14 cellular contexts compared by ENCODE assay signal in genomic region chr6:43115365-43115764, GRCh38. TPM values are rescaled to one million over a fixed set of nuclear protein-coding genes. Genes with fewer than 3 reads are reported as not detected.
DNase-seq lines count a peak whose midpoint lies in the region; ATAC-seq and TF ChIP-seq lines count a peak whose summit lies in the region.
"Had no signal": no experiment of that assay in that cellular context is flagged by ENCODE, and none has a peak within 500 bp of the region (broad histone marks: within the 10 kb centered on the region; RNA-seq: fewer than 3 reads in every experiment).

No MANE protein-coding gene starts in this region.

- no peak for TF ChIP-seq POLR2A in esophagus squamous epithelium (IDR thresholded peaks at IDR 0.05)
- TF ChIP-seq POLR2A in erythroblast (IDR thresholded peaks at IDR 0.05; ENCODE audit: low read length), result no peak

- H3K4me1 ChIP-seq in GM23248 (ENCODE audit: insufficient read depth) (peaks cover 49% of the 10 kb centered on the region), esophagus squamous epithelium (peaks cover 16 to 73% (median 37%) of the 10 kb centered on the region in 3 donors)

- H4K20me1 ChIP-seq in GM23248 (ENCODE audit: insufficient read depth), result no peaks in the 10 kb centered on the region

- H3K4me3 Mint-ChIP-seq in osteocyte (ENCODE audit: unreplicated experiment), result no peak overlapping the region
- H3K4me3 Mint-ChIP-seq in stimulated activated effector memory CD8-positive, alpha-beta T cell treated with anti-CD3 and anti-CD28 coated beads, Interleukin-12 subunit alpha, Interleukin-12 subunit beta, amount 100 ng/mL, for 72 hours, result no peak overlapping the region
- H3K4me3 Mint-ChIP-seq: activated CD4-positive, alpha-beta T cell treated with anti-CD3 and anti-CD28 coated beads for 36 hours; naive thymus-derived CD4-positive, alpha-beta T cell had no signal

- H3K36me3 ChIP-seq in GM23248 (ENCODE audit: low read depth) (no peaks in the 10 kb centered on the region), esophagus squamous epithelium (no peaks in the 10 kb centered on the region)
- H3K36me3 ChIP-seq: left ventricle myocardium inferior had no signal

- H3K36me3 Mint-ChIP-seq in osteocyte (ENCODE audit: unreplicated experiment), result peaks cover 4% of the 10 kb centered on the region
- H3K36me3 Mint-ChIP-seq in stimulated activated effector memory CD8-positive, alpha-beta T cell treated with anti-CD3 and anti-CD28 coated beads, Interleukin-12 subunit alpha, Interleukin-12 subunit beta, amount 100 ng/mL, for 72 hours, result no peaks in the 10 kb centered on the region
- H3K36me3 Mint-ChIP-seq: naive thymus-derived CD4-positive, alpha-beta T cell had no signal

- H3K27ac ChIP-seq in GM23248 (peak overlapping the region; percentile 99), RWPE1 (peak overlapping the region; percentile 79), esophagus squamous epithelium (peak overlapping the region; percentile 52 to 86 (median 80))

- intact Hi-C loops in esophagus squamous epithelium (cut with DNase I), result no loop called here

- H3K27ac Mint-ChIP-seq in osteocyte (ENCODE audit: unreplicated experiment), result peak overlapping the region; percentile 10
- H3K27ac Mint-ChIP-seq in stimulated activated effector memory CD8-positive, alpha-beta T cell treated with anti-CD3 and anti-CD28 coated beads, Interleukin-12 subunit alpha, Interleukin-12 subunit beta, amount 100 ng/mL, for 72 hours, result no peak overlapping the region
- H3K27ac Mint-ChIP-seq: activated CD4-positive, alpha-beta T cell treated with anti-CD3 and anti-CD28 coated beads for 36 hours; naive thymus-derived CD4-positive, alpha-beta T cell had no signal

- WGBS in GM23248 (ENCODE audit: low coverage in 1 of 2, low lambda C conversion rate in 2 of 2, missing lambda C conversion rate in 2 of 2), 2 experiments, result 86 to 91% methylated on average over 5 to 6 of the region's 6 CpGs
- WGBS in esophagus squamous epithelium, 2 donors, result 33 to 37% methylated on average over 1 to 3 of the region's 6 CpGs

- peaks cover 17% of the 10 kb centered on the region for H3F3A ChIP-seq in GM23248 (ENCODE audit: insufficient read depth)

- H3K27me3 Mint-ChIP-seq in osteocyte (ENCODE audit: unreplicated experiment), result no peaks in the 10 kb centered on the region
- H3K27me3 Mint-ChIP-seq: activated CD4-positive, alpha-beta T cell treated with anti-CD3 and anti-CD28 coated beads for 36 hours had no signal

- H3K9me3 Mint-ChIP-seq in osteocyte (ENCODE audit: unreplicated experiment), result no peaks in the 10 kb centered on the region
- no peaks in the 10 kb centered on the region for H3K9me3 Mint-ChIP-seq in stimulated activated effector memory CD8-positive, alpha-beta T cell treated with anti-CD3 and anti-CD28 coated beads, Interleukin-12 subunit alpha, Interleukin-12 subunit beta, amount 100 ng/mL, for 72 hours
- H3K9me3 Mint-ChIP-seq: naive thymus-derived CD4-positive, alpha-beta T cell had no signal

- ATAC-seq in GM19324 (IDR thresholded peaks at IDR 0.05; ENCODE audit: low FRiP score, unreplicated experiment) (no peak), GM18511 (IDR thresholded peaks at IDR 0.05; ENCODE audit: unreplicated experiment) (no peak)
- no peak for ATAC-seq in stimulated activated effector memory CD8-positive, alpha-beta T cell treated with anti-CD3 and anti-CD28 coated beads, Interleukin-12 subunit alpha, Interleukin-12 subunit beta, amount 100 ng/mL, for 72 hours
- ATAC-seq: activated CD4-positive, alpha-beta T cell treated with anti-CD3 and anti-CD28 coated beads for 36 hours; naive thymus-derived CD4-positive, alpha-beta T cell had no signal

- H3K4me2 ChIP-seq in GM23248 (ENCODE audit: unreplicated experiment), result no peak overlapping the region

- peaks cover 92% of the 10 kb centered on the region for H3K79me2 ChIP-seq in GM23248 (ENCODE audit: insufficient read depth)

- H2AFZ ChIP-seq in GM23248, result no peak overlapping the region

- no peaks in the 10 kb centered on the region for H3K9me3 ChIP-seq in GM23248 (ENCODE audit: low read depth)
- no peaks in the 10 kb centered on the region for H3K9me3 ChIP-seq in esophagus squamous epithelium
- H3K9me3 ChIP-seq: left ventricle myocardium inferior had no signal

- H3K27me3 ChIP-seq in GM23248 (replicated peaks; ENCODE audit: insufficient read depth) (no peaks in the 10 kb centered on the region), esophagus squamous epithelium (no peaks in the 10 kb centered on the region)

- POLR2A ChIA-PET in RWPE1 (lab: Yijun Ruan, JAX; ENCODE audit: low non-redundant PET), result no interaction called here

- in situ Hi-C loops in GM23248 (cut with MboI), result no loop called here

- H3K4me3 ChIP-seq in GM23248 (no peak overlapping the region), esophagus squamous epithelium (no peak overlapping the region)
- H3K4me3 ChIP-seq: left ventricle myocardium inferior had no signal

- peak; percentile 35 for DNase-seq in GM23248
- DNase-seq in RWPE1 (ENCODE audit: low spot score), result peak; percentile 66
- DNase-seq in esophagus squamous epithelium (lab: John Stamatoyannopoulos, UW), result no peak
- DNase-seq in osteocyte (ENCODE audit: extremely low spot score, unreplicated experiment), result no peak
- no peak for DNase-seq in erythroblast (lab: John Stamatoyannopoulos, UW)
- no peak for DNase-seq in stimulated activated effector memory CD8-positive, alpha-beta T cell treated with anti-CD3 and anti-CD28 coated beads, Interleukin-12 subunit alpha, Interleukin-12 subunit beta, amount 100 ng/mL, for 72 hours (ENCODE audit: low spot score in 2 of 2)
- DNase-seq: activated CD4-positive, alpha-beta T cell treated with anti-CD3 and anti-CD28 coated beads for 36 hours; activated naive CD4-positive, alpha-beta T cell; AML-193; left ventricle myocardium inferior; naive thymus-derived CD4-positive, alpha-beta T cell; NCI-H2029 treated with DMSO at 0.1 percent for 48 hours had no signal

- H3K4me1 Mint-ChIP-seq in osteocyte (ENCODE audit: unreplicated experiment), result peaks cover 33% of the 10 kb centered on the region
- no peaks in the 10 kb centered on the region for H3K4me1 Mint-ChIP-seq in stimulated activated effector memory CD8-positive, alpha-beta T cell treated with anti-CD3 and anti-CD28 coated beads, Interleukin-12 subunit alpha, Interleukin-12 subunit beta, amount 100 ng/mL, for 72 hours
- H3K4me1 Mint-ChIP-seq: activated CD4-positive, alpha-beta T cell treated with anti-CD3 and anti-CD28 coated beads for 36 hours had no signal

- peak overlapping the region; percentile 86 for H3K9ac ChIP-seq in GM23248

- TF ChIP-seq CTCF in RWPE1 (conservative IDR thresholded peaks at IDR 0.05; ENCODE audit: low read depth) (no peak), esophagus squamous epithelium (IDR thresholded peaks at IDR 0.05) (no peak), osteocyte (IDR thresholded peaks at IDR 0.05) (no peak)

- CTCF ChIA-PET in RWPE1 (lab: Yijun Ruan, JAX), result interaction anchor here (0.7 kb wide), 1 partner anchor 32 kb away, joined by 3 read pairs; no protein-coding TSS in a partner anchor

- no peaks in the 10 kb centered on the region for H3K9me2 ChIP-seq in GM23248 (ENCODE audit: insufficient read depth)

RNA-seq across cellular contexts. Expression of gene PTK7, which starts 39.3 kb away (rescaled TPM):
- total RNA-seq in GM23248 (2014; rRNA removed; shearing (Covaris generic)), result 146 and 162 TPM in 2 replicates
- polyA plus RNA-seq in GM23248 (2016; fragmentation: Nextera tagmentation; extraction: Ambion mirVana), result 110 and 113 TPM in 2 replicates
- total RNA-seq in esophagus squamous epithelium (10 to 100 TPM; 30.6 to 44.1 (median 36.7) TPM), osteocyte (183 and 189 TPM in 2 replicates)

RNA-seq across cellular contexts. Expression of gene SRF, which starts 55.7 kb away (rescaled TPM):
- 23.5 and 29.6 TPM in 2 replicates for total RNA-seq in GM23248 (2014; rRNA removed; shearing (Covaris generic))
- polyA plus RNA-seq in GM23248 (2016; fragmentation: Nextera tagmentation; extraction: Ambion mirVana), result 3.3 TPM in 2 replicates
- total RNA-seq in esophagus squamous epithelium, result 10 to 100 TPM; 22.0 to 38.9 (median 35.3) TPM
- 29.8 and 32.5 TPM in 2 replicates for total RNA-seq in osteocyte

RNA-seq across cellular contexts. Expression of gene KLC4, which starts 55.9 kb away (rescaled TPM):
- total RNA-seq in GM23248 (2014; rRNA removed; shearing (Covaris generic)), result 15.0 and 32.2 TPM in 2 replicates
- 10.4 and 10.7 TPM in 2 replicates for polyA plus RNA-seq in GM23248 (2016; fragmentation: Nextera tagmentation; extraction: Ambion mirVana)
- total RNA-seq in esophagus squamous epithelium (10 to 100 TPM in 2 of 4 donors, 1 to 10 TPM in 2; 4.5 to 15.8 (median 9.4) TPM), osteocyte (39.0 and 44.5 TPM in 2 replicates)

RNA-seq across cellular contexts. Expression of gene MRPL2, which starts 56.1 kb away (rescaled TPM):
- total RNA-seq in GM23248 (2014; rRNA removed; shearing (Covaris generic)), result 18.5 and 19.7 TPM in 2 replicates
- 71.9 and 78.0 TPM in 2 replicates for polyA plus RNA-seq in GM23248 (2016; fragmentation: Nextera tagmentation; extraction: Ambion mirVana)
- total RNA-seq in esophagus squamous epithelium (10 to 100 TPM; 23.3 to 29.1 (median 24.5) TPM), osteocyte (50.7 and 55.2 TPM in 2 replicates)

Comparison
In these comparisons a context has a peak if more than half of its experiments do, and no peak if none do; other contexts are left out.
1. DNase-seq: peak in GM23248 (single experiment) and RWPE1 (single experiment); none in esophagus squamous epithelium (single experiment), osteocyte (single experiment), erythroblast (0 of 2) and stimulated activated effector memory CD8-positive, alpha-beta T cell treated with anti-CD3 and anti-CD28 coated beads, Interleukin-12 subunit alpha, Interleukin-12 subunit beta, amount 100 ng/mL, for 72 hours (0 of 2).
2. Peak in every context shown above with its lines, with median percentiles within 50 percentile points of each other: H3K27ac ChIP-seq.